Comparison of ENCODE assay signal across 1 cellular context in genomic region chr1:182604128-182604834, GRCh38.
A peak's percentile ranks its signal among the peaks of the same experiment; 100 is the strongest.
TF ChIP-seq lines count a peak whose summit lies in the region.

RGS16 (minus strand) TSS chr1:182604389; CDS start chr1:182604259, 130 bp downstream.

TF ChIP-seq in GM12878, 131 proteins besides CTCF, POLR2A, EP300 and RAD21 (continued from another document):
- no peak for TF ChIP-seq SUPT20H (IDR thresholded peaks at IDR 0.05; ENCODE audit: borderline replicate concordance, control insufficient read depth, low read depth, low read length)
- peak; percentile 96 for TF ChIP-seq TAF1 (IDR thresholded peaks at IDR 0.05; ENCODE audit: borderline replicate concordance, low read depth, low read length)
- peak; percentile 99 for TF ChIP-seq SMAD5 (IDR thresholded peaks at IDR 0.05; ENCODE audit: low read depth)
- no peak for TF ChIP-seq BRCA1 (IDR thresholded peaks at IDR 0.05; ENCODE audit: low read depth, low read length)
- TF ChIP-seq RELA (IDR thresholded peaks at IDR 0.05; ENCODE audit: borderline replicate concordance, partially characterized antibody), result no peak
- TF ChIP-seq CHD4 (IDR thresholded peaks at IDR 0.05), result no peak
- TF ChIP-seq CREM (IDR thresholded peaks at IDR 0.05; ENCODE audit: low read depth), result 0 out of 2 replicates have a peak, but pooled peaks have one; percentile 44
- TF ChIP-seq TBL1XR1 (IDR thresholded peaks at IDR 0.05; ENCODE audit: low read depth, low read length), result no peak
- TF ChIP-seq ELK1 (IDR thresholded peaks at IDR 0.05; ENCODE audit: low read depth, low read length), result no peak; the same call in 1 of the 2 replicates
- peak; percentile 72; the same call in 1 of the 2 replicates for TF ChIP-seq BACH1 (IDR thresholded peaks at IDR 0.05; ENCODE audit: borderline replicate concordance)
- no peak for TF ChIP-seq IRF4 (IDR thresholded peaks at IDR 0.05; ENCODE audit: low read depth, low read length)
- TF ChIP-seq PAX8 (IDR thresholded peaks at IDR 0.05), result no peak
- no peak for TF ChIP-seq RAD51 (IDR thresholded peaks at IDR 0.05)
- TF ChIP-seq YY1 (IDR thresholded peaks at IDR 0.05; ENCODE audit: low read depth, low read length), result no peak
- no peak for TF ChIP-seq CBX3 (IDR thresholded peaks at IDR 0.05; ENCODE audit: borderline replicate concordance, low read depth)
- no peak; the same call in 1 of the 2 replicates for TF ChIP-seq HCFC1 (IDR thresholded peaks at IDR 0.05; ENCODE audit: low read length)
